1 cellular context compared by ENCODE assay signal in the genomic region with DNA sequence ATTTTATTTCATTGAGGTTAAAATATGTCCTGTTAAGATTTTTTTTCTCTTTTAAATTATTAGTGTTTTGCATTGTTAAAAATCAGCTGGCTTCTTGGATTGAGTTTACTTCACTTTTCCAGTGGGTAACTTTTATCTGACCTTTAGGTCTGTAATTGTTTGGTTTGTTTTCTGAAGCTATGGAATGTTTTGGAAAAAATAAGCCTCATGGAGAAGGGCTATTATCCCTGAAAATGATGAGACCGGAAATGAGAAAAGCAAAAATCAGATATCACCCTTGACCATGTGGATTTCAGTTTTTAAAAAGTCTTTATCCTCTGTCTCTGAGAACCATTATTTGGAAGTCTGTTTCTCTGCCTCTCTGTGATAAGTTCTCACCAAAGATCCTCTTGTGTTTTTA.
TF ChIP-seq lines count a peak whose summit lies in the region.

No MANE protein-coding gene starts in this region.

TF ChIP-seq in GM23338, 12 proteins besides CTCF, POLR2A, EP300 and RAD21 (continued from another document):
- TF ChIP-seq, protein P1, sequence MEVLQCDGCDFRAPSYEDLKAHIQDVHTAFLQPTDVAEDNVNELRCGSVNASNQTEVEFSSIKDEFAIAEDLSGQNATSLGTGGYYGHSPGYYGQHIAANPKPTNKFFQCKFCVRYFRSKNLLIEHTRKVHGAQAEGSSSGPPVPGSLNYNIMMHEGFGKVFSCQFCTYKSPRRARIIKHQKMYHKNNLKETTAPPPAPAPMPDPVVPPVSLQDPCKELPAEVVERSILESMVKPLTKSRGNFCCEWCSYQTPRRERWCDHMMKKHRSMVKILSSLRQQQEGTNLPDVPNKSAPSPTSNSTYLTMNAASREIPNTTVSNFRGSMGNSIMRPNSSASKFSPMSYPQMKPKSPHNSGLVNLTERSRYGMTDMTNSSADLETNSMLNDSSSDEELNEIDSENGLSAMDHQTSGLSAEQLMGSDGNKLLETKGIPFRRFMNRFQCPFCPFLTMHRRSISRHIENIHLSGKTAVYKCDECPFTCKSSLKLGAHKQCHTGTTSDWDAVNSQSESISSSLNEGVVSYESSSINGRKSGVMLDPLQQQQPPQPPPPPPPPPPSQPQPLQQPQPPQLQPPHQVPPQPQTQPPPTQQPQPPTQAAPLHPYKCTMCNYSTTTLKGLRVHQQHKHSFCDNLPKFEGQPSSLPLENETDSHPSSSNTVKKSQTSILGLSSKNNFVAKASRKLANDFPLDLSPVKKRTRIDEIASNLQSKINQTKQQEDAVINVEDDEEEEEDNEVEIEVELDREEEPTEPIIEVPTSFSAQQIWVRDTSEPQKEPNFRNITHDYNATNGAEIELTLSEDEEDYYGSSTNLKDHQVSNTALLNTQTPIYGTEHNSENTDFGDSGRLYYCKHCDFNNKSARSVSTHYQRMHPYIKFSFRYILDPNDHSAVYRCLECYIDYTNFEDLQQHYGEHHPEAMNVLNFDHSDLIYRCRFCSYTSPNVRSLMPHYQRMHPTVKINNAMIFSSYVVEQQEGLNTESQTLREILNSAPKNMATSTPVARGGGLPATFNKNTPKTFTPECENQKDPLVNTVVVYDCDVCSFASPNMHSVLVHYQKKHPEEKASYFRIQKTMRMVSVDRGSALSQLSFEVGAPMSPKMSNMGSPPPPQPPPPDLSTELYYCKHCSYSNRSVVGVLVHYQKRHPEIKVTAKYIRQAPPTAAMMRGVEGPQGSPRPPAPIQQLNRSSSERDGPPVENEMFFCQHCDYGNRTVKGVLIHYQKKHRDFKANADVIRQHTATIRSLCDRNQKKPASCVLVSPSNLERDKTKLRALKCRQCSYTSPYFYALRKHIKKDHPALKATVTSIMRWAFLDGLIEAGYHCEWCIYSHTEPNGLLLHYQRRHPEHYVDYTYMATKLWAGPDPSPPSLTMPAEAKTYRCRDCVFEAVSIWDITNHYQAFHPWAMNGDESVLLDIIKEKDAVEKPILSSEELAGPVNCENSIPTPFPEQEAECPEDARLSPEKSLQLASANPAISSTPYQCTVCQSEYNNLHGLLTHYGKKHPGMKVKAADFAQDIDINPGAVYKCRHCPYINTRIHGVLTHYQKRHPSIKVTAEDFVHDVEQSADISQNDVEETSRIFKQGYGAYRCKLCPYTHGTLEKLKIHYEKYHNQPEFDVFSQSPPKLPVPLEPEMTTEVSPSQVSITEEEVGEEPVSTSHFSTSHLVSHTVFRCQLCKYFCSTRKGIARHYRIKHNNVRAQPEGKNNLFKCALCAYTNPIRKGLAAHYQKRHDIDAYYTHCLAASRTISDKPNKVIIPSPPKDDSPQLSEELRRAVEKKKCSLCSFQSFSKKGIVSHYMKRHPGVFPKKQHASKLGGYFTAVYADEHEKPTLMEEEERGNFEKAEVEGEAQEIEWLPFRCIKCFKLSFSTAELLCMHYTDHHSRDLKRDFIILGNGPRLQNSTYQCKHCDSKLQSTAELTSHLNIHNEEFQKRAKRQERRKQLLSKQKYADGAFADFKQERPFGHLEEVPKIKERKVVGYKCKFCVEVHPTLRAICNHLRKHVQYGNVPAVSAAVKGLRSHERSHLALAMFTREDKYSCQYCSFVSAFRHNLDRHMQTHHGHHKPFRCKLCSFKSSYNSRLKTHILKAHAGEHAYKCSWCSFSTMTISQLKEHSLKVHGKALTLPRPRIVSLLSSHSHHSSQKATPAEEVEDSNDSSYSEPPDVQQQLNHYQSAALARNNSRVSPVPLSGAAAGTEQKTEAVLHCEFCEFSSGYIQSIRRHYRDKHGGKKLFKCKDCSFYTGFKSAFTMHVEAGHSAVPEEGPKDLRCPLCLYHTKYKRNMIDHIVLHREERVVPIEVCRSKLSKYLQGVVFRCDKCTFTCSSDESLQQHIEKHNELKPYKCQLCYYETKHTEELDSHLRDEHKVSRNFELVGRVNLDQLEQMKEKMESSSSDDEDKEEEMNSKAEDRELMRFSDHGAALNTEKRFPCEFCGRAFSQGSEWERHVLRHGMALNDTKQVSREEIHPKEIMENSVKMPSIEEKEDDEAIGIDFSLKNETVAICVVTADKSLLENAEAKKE (CRISPR knock-in tag; IDR thresholded peaks at IDR 0.05), result no peak
- TF ChIP-seq POLR2AphosphoS5 (IDR thresholded peaks at IDR 0.05; ENCODE audit: low read depth) (no peak), ETS1 (IDR thresholded peaks at IDR 0.05) (no peak), STAT1 (IDR thresholded peaks at IDR 0.05; ENCODE audit: unreplicated experiment) (no peak)
- TF ChIP-seq, protein P2, sequence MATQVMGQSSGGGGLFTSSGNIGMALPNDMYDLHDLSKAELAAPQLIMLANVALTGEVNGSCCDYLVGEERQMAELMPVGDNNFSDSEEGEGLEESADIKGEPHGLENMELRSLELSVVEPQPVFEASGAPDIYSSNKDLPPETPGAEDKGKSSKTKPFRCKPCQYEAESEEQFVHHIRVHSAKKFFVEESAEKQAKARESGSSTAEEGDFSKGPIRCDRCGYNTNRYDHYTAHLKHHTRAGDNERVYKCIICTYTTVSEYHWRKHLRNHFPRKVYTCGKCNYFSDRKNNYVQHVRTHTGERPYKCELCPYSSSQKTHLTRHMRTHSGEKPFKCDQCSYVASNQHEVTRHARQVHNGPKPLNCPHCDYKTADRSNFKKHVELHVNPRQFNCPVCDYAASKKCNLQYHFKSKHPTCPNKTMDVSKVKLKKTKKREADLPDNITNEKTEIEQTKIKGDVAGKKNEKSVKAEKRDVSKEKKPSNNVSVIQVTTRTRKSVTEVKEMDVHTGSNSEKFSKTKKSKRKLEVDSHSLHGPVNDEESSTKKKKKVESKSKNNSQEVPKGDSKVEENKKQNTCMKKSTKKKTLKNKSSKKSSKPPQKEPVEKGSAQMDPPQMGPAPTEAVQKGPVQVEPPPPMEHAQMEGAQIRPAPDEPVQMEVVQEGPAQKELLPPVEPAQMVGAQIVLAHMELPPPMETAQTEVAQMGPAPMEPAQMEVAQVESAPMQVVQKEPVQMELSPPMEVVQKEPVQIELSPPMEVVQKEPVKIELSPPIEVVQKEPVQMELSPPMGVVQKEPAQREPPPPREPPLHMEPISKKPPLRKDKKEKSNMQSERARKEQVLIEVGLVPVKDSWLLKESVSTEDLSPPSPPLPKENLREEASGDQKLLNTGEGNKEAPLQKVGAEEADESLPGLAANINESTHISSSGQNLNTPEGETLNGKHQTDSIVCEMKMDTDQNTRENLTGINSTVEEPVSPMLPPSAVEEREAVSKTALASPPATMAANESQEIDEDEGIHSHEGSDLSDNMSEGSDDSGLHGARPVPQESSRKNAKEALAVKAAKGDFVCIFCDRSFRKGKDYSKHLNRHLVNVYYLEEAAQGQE (IDR thresholded peaks at IDR 0.05; ENCODE audit: unreplicated experiment), result no peak
